9 cellular contexts compared by ENCODE assay signal in the genomic region with DNA sequence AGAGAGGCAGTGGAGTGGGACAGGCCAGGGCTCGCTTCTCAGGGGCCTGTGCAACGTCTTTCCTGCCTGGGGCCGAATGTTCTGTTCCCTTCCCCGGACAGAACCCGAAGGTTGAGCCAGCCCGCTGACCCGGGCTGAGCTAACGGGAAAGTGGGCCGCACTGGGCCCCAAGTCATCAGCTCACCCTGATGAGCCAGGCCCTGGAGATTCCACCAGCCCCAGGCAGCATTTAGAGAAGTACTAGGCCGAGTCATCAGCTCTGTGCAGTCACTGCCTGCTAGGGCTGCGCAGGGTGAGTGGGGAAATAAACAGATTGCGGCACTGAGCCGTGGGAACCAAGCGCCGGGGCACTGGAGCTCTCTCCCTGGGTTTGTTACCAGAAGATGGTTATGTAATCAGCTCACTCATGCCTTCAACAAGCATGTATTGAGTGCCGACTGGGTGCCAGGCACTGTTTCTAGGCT. TPM values are rescaled to one million over a fixed set of nuclear protein-coding genes. Genes with fewer than 3 reads are reported as not detected.
DNase-seq lines count a peak whose midpoint lies in the region; ATAC-seq and TF ChIP-seq lines count a peak whose summit lies in the region.
"Had no signal": no experiment of that assay in that cellular context is flagged by ENCODE, and none has a peak within 500 bp of the region (broad histone marks: within the 10 kb centered on the region; RNA-seq: fewer than 3 reads in every experiment).

No MANE protein-coding gene starts in this region.

- no peaks in the 10 kb centered on the region for H3K36me3 Mint-ChIP-seq in CD8-positive, alpha-beta T cell

- H3K9me3 ChIP-seq in spleen: no peaks in the 10 kb centered on the region
- H3K9me3 ChIP-seq in CD8-positive, alpha-beta T cell (ENCODE audit: low read length): no peaks in the 10 kb centered on the region

- DNase-seq in HCEC 1CT: peak; percentile 96
- DNase-seq in amniotic stem cell (lab: John Stamatoyannopoulos, UW): peak; percentile 35
- peak; percentile 100 for DNase-seq in iris pigment epithelial cell (ENCODE audit: low read depth)
- DNase-seq in spleen: peak; percentile 93
- no peak for DNase-seq in GM19238 (ENCODE audit: insufficient read length, low spot score)
- no peak for DNase-seq in NCI-H1092 treated with DMSO at 0.1 percent for 48 hours (lab: John Stamatoyannopoulos, UW)
- no peak for DNase-seq in CD8-positive, alpha-beta T cell

- intact Hi-C loops in spleen (cut with DNase I; ENCODE audit: low total_unique reads): no loop called here
- intact Hi-C loops in CD8-positive, alpha-beta T cell (cut with DNase I, micrococcal nuclease): no loop called here

- no peaks in the 10 kb centered on the region for H3K36me3 ChIP-seq in spleen
- H3K36me3 ChIP-seq in CD8-positive, alpha-beta T cell (ENCODE audit: insufficient read depth, low read length): no peaks in the 10 kb centered on the region

- TF ChIP-seq POLR2A in spleen (IDR thresholded peaks at IDR 0.05): no peak

- no peaks in the 10 kb centered on the region for H3K9me3 Mint-ChIP-seq in CD8-positive, alpha-beta T cell

- H3K4me3 Mint-ChIP-seq in CD8-positive, alpha-beta T cell: no peak overlapping the region

- WGBS in spleen, 5 donors: 52 to 78% (median 69%) methylated on average over 13 to 16 of the region's 16 CpGs

- H3K4me1 Mint-ChIP-seq in CD8-positive, alpha-beta T cell (ENCODE audit: low read depth): peaks cover 3% of the 10 kb centered on the region

- no peak for ATAC-seq in CD8-positive, alpha-beta T cell
- no peak for ATAC-seq in HG02870 (IDR thresholded peaks at IDR 0.05; ENCODE audit: unreplicated experiment)

- no peaks in the 10 kb centered on the region for H3K27me3 Mint-ChIP-seq in CD8-positive, alpha-beta T cell (ENCODE audit: low read depth)

- POLR2A ChIA-PET in CD8-positive, alpha-beta T cell (lab: Charles Lee): interaction anchor here (0.9 kb wide), 1 partner anchor 23 kb away, joined by 3 read pairs; no protein-coding TSS in a partner anchor

- peak overlapping the region in 1 of 8 donors; percentile 61 for H3K4me3 ChIP-seq in spleen
- H3K4me3 ChIP-seq in CD8-positive, alpha-beta T cell (ENCODE audit: low read depth, low read length): no peak overlapping the region

- peaks cover 0 to 68% (median 35%) of the 10 kb centered on the region in 6 donors for H3K4me1 ChIP-seq in spleen
- no peaks in the 10 kb centered on the region for H3K4me1 ChIP-seq in CD8-positive, alpha-beta T cell (ENCODE audit: insufficient read depth, low read length)

- peak overlapping the region in 7 of 8 donors; percentile 82 to 98 (median 90) for H3K27ac ChIP-seq in spleen
- no peak overlapping the region for H3K27ac ChIP-seq in CD8-positive, alpha-beta T cell (ENCODE audit: low read depth, low read length)
- H3K27ac ChIP-seq: VCaP had no signal

- no peaks in the 10 kb centered on the region for H3K27me3 ChIP-seq in spleen (replicated peaks in 1 of 7)
- no peaks in the 10 kb centered on the region for H3K27me3 ChIP-seq in CD8-positive, alpha-beta T cell (ENCODE audit: insufficient read depth, low read length)

- CTCF ChIA-PET in CD8-positive, alpha-beta T cell (lab: Charles Lee): interaction anchor here (1.1 to 1.4 kb wide), 2 partner anchors 23 to 84 kb away, joined by 4 read pairs; no protein-coding TSS in a partner anchor

- no peak overlapping the region for H3K27ac Mint-ChIP-seq in CD8-positive, alpha-beta T cell

- peak in 1 of 11 experiments; percentile 28 for TF ChIP-seq CTCF in spleen (IDR thresholded peaks at IDR 0.05 in 8 of 11, conservative IDR thresholded peaks at IDR 0.05 in 3 of 11)
- no peak for TF ChIP-seq CTCF in CD8-positive, alpha-beta T cell (IDR thresholded peaks at IDR 0.05)

RNA-seq across cellular contexts. Expression of a gene that starts 29.1 kb away (rescaled TPM):
- total RNA-seq in spleen: 100 to 1,000 TPM; 197 to 818 (median 376) TPM
- 100 to 1,000 TPM in 1 of 3 donors, 10 to 100 TPM in 2; 46.0 to 116 (median 68.9) TPM for polyA plus RNA-seq in spleen
- 100 to 1,000 TPM; 745 to 767 TPM for total RNA-seq in CD8-positive, alpha-beta T cell

RNA-seq across cellular contexts. Expression of a gene that starts 33.9 kb away (rescaled TPM):
- 100 to 1,000 TPM in 6 of 7 donors, 10 to 100 TPM in 1; 96.6 to 166 (median 143) TPM for total RNA-seq in spleen
- 10 to 100 TPM; 36.9 to 84.6 (median 46.8) TPM for polyA plus RNA-seq in spleen
- 10 to 100 TPM; 61.0 to 61.2 TPM for total RNA-seq in CD8-positive, alpha-beta T cell

Comparison
In these comparisons a context has a peak if more than half of its experiments do, and no peak if none do; other contexts are left out.
1. DNase-seq: peak in HCEC 1CT (single experiment), amniotic stem cell (single experiment), iris pigment epithelial cell (single experiment) and spleen (single experiment); none in GM19238 (single experiment), NCI-H1092 treated with DMSO at 0.1 percent for 48 hours (single experiment) and CD8-positive, alpha-beta T cell (0 of 7).